ENCODE assay signal across 30 cellular contexts in the genomic region with DNA sequence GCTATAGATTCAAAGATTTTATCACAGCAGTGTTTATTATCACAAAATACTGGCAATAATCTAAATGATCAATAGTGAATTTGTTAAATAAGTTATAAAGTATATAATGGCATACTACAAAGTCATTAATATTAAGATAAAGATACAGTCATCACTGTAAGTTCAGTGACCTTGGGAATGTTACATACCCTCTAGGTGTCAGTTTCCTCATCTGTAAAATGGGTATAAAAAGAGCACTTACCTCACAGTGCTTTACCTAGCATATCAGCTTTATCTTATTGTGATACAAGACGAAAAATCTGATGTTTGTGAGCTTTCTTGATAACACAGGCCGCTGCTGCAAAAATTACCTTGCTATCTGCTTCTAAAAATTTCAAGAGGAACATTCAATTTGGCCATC.
"Had no signal": no experiment of that assay in that cellular context is flagged by ENCODE, and none has a peak within 500 bp of the region (broad histone marks: within the 10 kb centered on the region; RNA-seq: fewer than 3 reads in every experiment).

No MANE protein-coding gene starts in this region.

- H3K79me2 ChIP-seq: parathyroid adenoma had no signal

- H3K27ac ChIP-seq: neural progenitor cell, ovary, parathyroid adenoma, psoas muscle, skin epidermis, spleen, suprapubic skin, thoracic aorta, thyroid gland, tibial nerve, upper lobe of left lung, vagina had no signal

- ATAC-seq: natural killer cell; right cardiac atrium; sciatic nerve; stimulated activated memory B cell treated with anti-CD40 and anti-IgM and Interleukin-4, amounts not matched to agents 10 μg/mL and 1 μg/mL and 100 μg/mL, for 72 hours; stimulated activated naive CD8-positive, alpha-beta T cell treated with anti-CD3 and anti-CD28 coated beads, Interleukin-15, amount 100 ng/mL, for 72 hours; stimulated activated naive CD8-positive, alpha-beta T cell treated with anti-CD3 and anti-CD28 coated beads, Interleukin-15, Interleukin-2, amounts not matched to agents 100 U/mL and 50 U/mL, for 24 hours had no signal

- H3K4me1 ChIP-seq: neural progenitor cell, parathyroid adenoma, spleen, suprapubic skin, thyroid gland, upper lobe of left lung, vagina had no signal

- H3K27me3 ChIP-seq: neural progenitor cell, ovary, spleen, suprapubic skin, thyroid gland, tibial nerve, upper lobe of left lung, vagina had no signal

- H3K4me3 ChIP-seq: neural progenitor cell, ovary, psoas muscle, skin epidermis, smooth muscle cell, spleen, suprapubic skin, thoracic aorta, thyroid gland, tibial nerve, upper lobe of left lung, vagina had no signal

- DNase-seq: natural killer cell; occipital lobe; ovary; posterior cingulate gyrus; psoas muscle; right cardiac atrium; spleen; stimulated activated CD4-positive, alpha-beta T cell treated with anti-CD3 and anti-CD28 coated beads, Interleukin-12 subunit alpha, Interleukin-12 subunit beta, amount 100 ng/mL, for 4 hours; stimulated activated CD4-positive, alpha-beta T cell treated with anti-CD3 and anti-CD28 coated beads, Interleukin-1b, Interleukin-23, amount 100 ng/mL, for 48 hours; stimulated activated CD4-positive, alpha-beta T cell treated with anti-CD3 and anti-CD28 coated beads, Interleukin-4, amount 100 ng/mL, for 1 hour; stimulated activated CD4-positive, alpha-beta T cell treated with anti-CD3 and anti-CD28 coated beads, Interleukin-4, amount 100 ng/mL, for 4 hours; stimulated activated CD8-positive, alpha-beta memory T cell treated with anti-CD3 and anti-CD28 coated beads, Interleukin-4, amount 100 ng/mL, for 48 hours; stimulated activated naive CD4-positive, alpha-beta T cell; stimulated activated naive CD8-positive, alpha-beta T cell treated with anti-CD3 and anti-CD28 coated beads, Interleukin-15, amount 100 ng/mL, for 72 hours; stimulated activated naive CD8-positive, alpha-beta T cell treated with anti-CD3 and anti-CD28 coated beads, Interleukin-15, Interleukin-2, amounts not matched to agents 100 U/mL and 50 U/mL, for 24 hours; substantia nigra; thyroid gland; trophoblast cell; upper lobe of left lung had no signal

- H3K9ac ChIP-seq: neural progenitor cell, parathyroid adenoma had no signal

- H3K4me2 ChIP-seq: neural progenitor cell, smooth muscle cell had no signal

- H3K9me3 ChIP-seq: ovary, psoas muscle, spleen, suprapubic skin, thoracic aorta, thyroid gland, tibial nerve, upper lobe of left lung, vagina had no signal

- H2AFZ ChIP-seq: neural progenitor cell, parathyroid adenoma had no signal

- H3K36me3 ChIP-seq: neural progenitor cell, ovary, suprapubic skin, thoracic aorta, thyroid gland, upper lobe of left lung, vagina had no signal

- FAIRE-seq: urothelium cell line had no signal
